8 cellular contexts compared by ENCODE assay signal in the genomic region with DNA sequence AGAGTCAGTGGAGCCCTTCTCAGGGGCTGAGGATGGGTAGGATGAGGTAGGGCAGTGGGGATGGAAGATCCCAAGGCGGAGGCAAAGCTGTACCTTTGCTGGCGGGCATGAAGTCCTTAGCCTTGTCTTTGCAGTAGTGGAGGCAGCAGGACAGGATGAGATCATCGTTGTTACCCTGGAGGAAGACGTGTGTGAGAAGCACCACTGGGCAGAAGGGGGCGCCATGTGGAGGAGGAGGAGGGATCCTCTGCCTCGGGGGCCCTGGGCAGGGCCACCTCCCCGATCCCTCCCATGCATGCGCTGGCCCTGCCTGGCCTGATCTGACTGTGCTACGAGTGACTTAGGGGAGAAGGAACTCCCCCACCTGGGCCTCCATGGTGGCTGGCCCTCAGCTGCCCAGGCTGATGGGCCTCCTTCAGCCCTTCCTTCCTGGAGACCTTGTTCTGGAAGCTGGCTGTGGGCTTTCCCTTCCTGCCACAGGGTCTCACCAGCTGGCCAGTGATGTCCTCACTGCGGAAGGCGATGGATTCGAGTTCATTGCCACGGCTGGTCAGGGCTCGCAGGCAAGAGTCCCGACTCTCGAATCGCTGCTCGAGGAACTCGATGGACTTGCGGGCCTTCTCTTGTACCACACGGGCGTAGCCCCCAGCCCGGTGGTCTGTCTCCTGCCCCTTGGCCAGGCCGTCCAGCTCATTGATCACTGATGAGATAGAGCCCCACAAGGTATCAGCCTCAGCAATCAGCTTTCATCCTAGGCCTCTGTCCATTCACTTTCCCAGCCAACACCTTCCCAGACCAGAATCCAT.
DNase-seq lines count a peak whose midpoint lies in the region; ATAC-seq lines count a peak whose summit lies in the region.

No MANE protein-coding gene starts in this region.

- peaks cover 42% of the 10 kb centered on the region for H3K36me3 Mint-ChIP-seq in activated naive CD4-positive, alpha-beta T cell treated with anti-CD3 and anti-CD28 coated beads, Interleukin-2, amount 50 U/mL, for 24 hours
- H3K36me3 Mint-ChIP-seq in stimulated activated memory B cell treated with anti-CD40 and anti-IgM and Interleukin-4, amounts not matched to agents 10 μg/mL and 1 μg/mL and 100 μg/mL, for 72 hours = peaks cover 78% of the 10 kb centered on the region

- no peaks in the 10 kb centered on the region for H3K9me3 Mint-ChIP-seq in activated naive CD4-positive, alpha-beta T cell treated with anti-CD3 and anti-CD28 coated beads, Interleukin-2, amount 50 U/mL, for 24 hours
- H3K9me3 Mint-ChIP-seq in stimulated activated memory B cell treated with anti-CD40 and anti-IgM and Interleukin-4, amounts not matched to agents 10 μg/mL and 1 μg/mL and 100 μg/mL, for 72 hours = no peaks in the 10 kb centered on the region

- no peak overlapping the region for H3K4me3 Mint-ChIP-seq in activated naive CD4-positive, alpha-beta T cell treated with anti-CD3 and anti-CD28 coated beads, Interleukin-2, amount 50 U/mL, for 24 hours
- peak overlapping the region; percentile 56 for H3K4me3 Mint-ChIP-seq in stimulated activated memory B cell treated with anti-CD40 and anti-IgM and Interleukin-4, amounts not matched to agents 10 μg/mL and 1 μg/mL and 100 μg/mL, for 72 hours

- H3K27me3 Mint-ChIP-seq in activated naive CD4-positive, alpha-beta T cell treated with anti-CD3 and anti-CD28 coated beads, Interleukin-2, amount 50 U/mL, for 24 hours = peaks cover 2% of the 10 kb centered on the region
- H3K27me3 Mint-ChIP-seq in stimulated activated memory B cell treated with anti-CD40 and anti-IgM and Interleukin-4, amounts not matched to agents 10 μg/mL and 1 μg/mL and 100 μg/mL, for 72 hours = peaks cover 7% of the 10 kb centered on the region

- H3K4me1 Mint-ChIP-seq in activated naive CD4-positive, alpha-beta T cell treated with anti-CD3 and anti-CD28 coated beads, Interleukin-2, amount 50 U/mL, for 24 hours = peaks cover 5% of the 10 kb centered on the region
- peaks cover 64% of the 10 kb centered on the region for H3K4me1 Mint-ChIP-seq in stimulated activated memory B cell treated with anti-CD40 and anti-IgM and Interleukin-4, amounts not matched to agents 10 μg/mL and 1 μg/mL and 100 μg/mL, for 72 hours

- peak overlapping the region; percentile 55 for H3K27ac Mint-ChIP-seq in activated naive CD4-positive, alpha-beta T cell treated with anti-CD3 and anti-CD28 coated beads, Interleukin-2, amount 50 U/mL, for 24 hours
- H3K27ac Mint-ChIP-seq in stimulated activated memory B cell treated with anti-CD40 and anti-IgM and Interleukin-4, amounts not matched to agents 10 μg/mL and 1 μg/mL and 100 μg/mL, for 72 hours = peak overlapping the region; percentile 84

- DNase-seq in ELR (ENCODE audit: low read depth) (peak; percentile 86), NAMALWA (ENCODE audit: low spot score) (peak; percentile 47), islet precursor cell (peak; percentile 83)

- ATAC-seq in stimulated activated memory B cell treated with anti-CD40 and anti-IgM and Interleukin-4, amounts not matched to agents 10 μg/mL and 1 μg/mL and 100 μg/mL, for 72 hours = peak; percentile 36
- no peak for ATAC-seq in HG03469 (IDR thresholded peaks at IDR 0.05; ENCODE audit: unreplicated experiment)
- no peak for ATAC-seq in GM19452 (IDR thresholded peaks at IDR 0.05; ENCODE audit: unreplicated experiment)
- no peak for ATAC-seq in HG03378 (IDR thresholded peaks at IDR 0.05; ENCODE audit: unreplicated experiment)
